Comparison of ENCODE assay signal across 20 cellular contexts in the genomic region with DNA sequence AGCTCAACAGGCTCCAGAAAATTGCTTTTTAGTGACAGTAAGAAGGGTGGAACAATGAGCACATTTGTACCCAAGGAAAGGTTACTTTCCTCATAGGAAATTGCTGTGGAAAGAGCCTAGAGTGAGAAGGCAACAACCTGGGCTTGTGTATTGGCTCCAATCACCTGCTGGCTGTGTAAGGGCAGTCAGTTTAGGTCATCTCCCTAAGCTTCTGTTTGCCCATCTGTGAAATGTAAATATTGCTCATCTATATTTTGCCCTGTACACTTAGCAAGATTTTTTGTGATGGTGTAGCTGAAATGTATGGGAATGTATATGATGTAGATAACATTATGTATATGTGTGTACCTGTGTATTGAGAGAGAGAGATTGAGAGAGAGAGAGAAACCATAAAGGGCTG.
DNase-seq lines count a peak whose midpoint lies in the region; ATAC-seq and TF ChIP-seq lines count a peak whose summit lies in the region.
"Had no signal": no experiment of that assay in that cellular context is flagged by ENCODE, and none has a peak within 500 bp of the region (broad histone marks: within the 10 kb centered on the region; RNA-seq: fewer than 3 reads in every experiment).

No MANE protein-coding gene starts in this region.

- H3K9me3 ChIP-seq in hepatocyte (ENCODE audit: low read depth) (no peaks in the 10 kb centered on the region), right lobe of liver (no peaks in the 10 kb centered on the region), tibial artery (no peaks in the 10 kb centered on the region)
- H3K9me3 ChIP-seq: A549 had no signal

- no peaks in the 10 kb centered on the region for H3K79me2 ChIP-seq in hepatocyte

- H3K27ac ChIP-seq in hepatocyte: peak overlapping the region; percentile 25
- H3K27ac ChIP-seq in right lobe of liver: no peak overlapping the region
- no peak overlapping the region for H3K27ac ChIP-seq in tibial artery
- H3K27ac ChIP-seq: 22Rv1, A549, C4-2B had no signal

- intact Hi-C loops in right lobe of liver (cut with DNase I): no loop called here
- intact Hi-C loops in tibial artery (cut with DNase I; ENCODE audit: low total_unique reads): no loop called here

- TF ChIP-seq CTCF in hepatocyte (IDR thresholded peaks at IDR 0.05; ENCODE audit: poor library complexity): no peak
- no peak for TF ChIP-seq CTCF in right lobe of liver (IDR thresholded peaks at IDR 0.05)
- no peak for TF ChIP-seq CTCF in tibial artery (IDR thresholded peaks at IDR 0.05)
- no peak for TF ChIP-seq CTCF in type B pancreatic cell (conservative IDR thresholded peaks at IDR 0.05)

- H3K27me3 ChIP-seq in hepatocyte (no peaks in the 10 kb centered on the region), right lobe of liver (no peaks in the 10 kb centered on the region), tibial artery (no peaks in the 10 kb centered on the region)

- no peaks in the 10 kb centered on the region for H3K4me1 Mint-ChIP-seq in type B pancreatic cell (ENCODE audit: unreplicated experiment)
- H3K4me1 Mint-ChIP-seq: IgD-negative memory B cell had no signal

- H3K4me3 ChIP-seq in hepatocyte (no peak overlapping the region), right lobe of liver (no peak overlapping the region), tibial artery (no peak overlapping the region)
- H3K4me3 ChIP-seq: A549 had no signal

- peaks cover 14% of the 10 kb centered on the region for H3K27me3 Mint-ChIP-seq in type B pancreatic cell

- H3K27ac Mint-ChIP-seq in type B pancreatic cell: no peak overlapping the region
- H3K27ac Mint-ChIP-seq: CD4-positive, alpha-beta T cell; IgD-negative memory B cell had no signal

- H3K36me3 ChIP-seq in hepatocyte (replicated peaks; ENCODE audit: insufficient read depth, low read depth) (no peaks in the 10 kb centered on the region), right lobe of liver (no peaks in the 10 kb centered on the region), tibial artery (no peaks in the 10 kb centered on the region)

- no peak overlapping the region for H2AFZ ChIP-seq in hepatocyte

- H3K4me1 ChIP-seq in hepatocyte (ENCODE audit: insufficient read depth): no peaks in the 10 kb centered on the region
- H3K4me1 ChIP-seq in right lobe of liver: no peaks in the 10 kb centered on the region
- H3K4me1 ChIP-seq in tibial artery: no peaks in the 10 kb centered on the region
- H3K4me1 ChIP-seq: A549 had no signal

- no peak overlapping the region for H3K4me3 Mint-ChIP-seq in type B pancreatic cell
- H3K4me3 Mint-ChIP-seq: CD4-positive, alpha-beta T cell; IgD-negative memory B cell had no signal

- DNase-seq in NCI-H510A treated with DMSO at 0.1 percent for 48 hours (lab: John Stamatoyannopoulos, UW) (peak; percentile 5), NCI-H510A (lab: John Stamatoyannopoulos, UW) (no peak), hepatocyte (ENCODE audit: low spot score) (peak; percentile 18), right lobe of liver (no peak), NCI-H1436 treated with DMSO at 0.1 percent for 48 hours (lab: John Stamatoyannopoulos, UW) (no peak), tibial artery (no peak), type B pancreatic cell (ENCODE audit: extremely low spot score, unreplicated experiment) (no peak)
- DNase-seq: AML-193; CD4-positive, alpha-beta T cell; DMS153; DND-41; EL; GOT3; H7; KBM-7 had no signal

- H3K4me2 ChIP-seq in hepatocyte: no peak overlapping the region
- H3K4me2 ChIP-seq: A549 had no signal

- H3K9me3 Mint-ChIP-seq in type B pancreatic cell: no peaks in the 10 kb centered on the region
- H3K9me3 Mint-ChIP-seq: CD4-positive, alpha-beta T cell; IgD-negative memory B cell had no signal

- no peaks in the 10 kb centered on the region for H3K36me3 Mint-ChIP-seq in type B pancreatic cell
- H3K36me3 Mint-ChIP-seq: IgD-negative memory B cell had no signal

- no peaks in the 10 kb centered on the region for H4K20me1 ChIP-seq in hepatocyte (ENCODE audit: insufficient read depth, poor library complexity, severe bottlenecking)

- H3K9me2 ChIP-seq in hepatocyte (replicated peaks; ENCODE audit: insufficient read depth): no peaks in the 10 kb centered on the region

- TF ChIP-seq POLR2A in right lobe of liver (IDR thresholded peaks at IDR 0.05): no peak

- ATAC-seq in right lobe of liver: peak in 3 of 4 donors; percentile 69 to 98 (median 77)
- ATAC-seq: A549, HCT116 had no signal

Comparison
In these comparisons a context has a peak if more than half of its experiments do, and no peak if none do; other contexts are left out.
1. DNase-seq: peak in NCI-H510A treated with DMSO at 0.1 percent for 48 hours (single experiment) and hepatocyte (single experiment); none in NCI-H510A (single experiment), right lobe of liver (0 of 3), NCI-H1436 treated with DMSO at 0.1 percent for 48 hours (single experiment), tibial artery (0 of 2) and type B pancreatic cell (single experiment).